In genomic region chr5:174690256-174690655, GRCh38 we compare ENCODE assay signal across 2 cellular contexts.
TF ChIP-seq lines count a peak whose summit lies in the region.

No MANE protein-coding gene starts in this region.

TF ChIP-seq in HEK293, 187 proteins besides CTCF, POLR2A, EP300 and RAD21 (continued from another document):
- TF ChIP-seq ZNF692 (tag by site-specific recombination; IDR thresholded peaks at IDR 0.05) (no peak), PRDM4 (tag by site-specific recombination; IDR thresholded peaks at IDR 0.05) (peak; percentile 22; the same call in 1 of the 2 replicates), TRIM28 (IDR thresholded peaks at IDR 0.05; ENCODE audit: borderline replicate concordance, low read length) (0 out of 2 replicates have a peak, but pooled peaks have one; percentile 33), ZFHX2 (tag by site-specific recombination; conservative IDR thresholded peaks at IDR 0.05) (no peak), GFI1B (tag by site-specific recombination; IDR thresholded peaks at IDR 0.05) (no peak), ZNF777 (tag by site-specific recombination; IDR thresholded peaks at IDR 0.05; ENCODE audit: borderline replicate concordance) (no peak), ZNF423 (tag by site-specific recombination; IDR thresholded peaks at IDR 0.05) (no peak)

TF ChIP-seq in HepG2, 621 proteins besides CTCF, POLR2A, EP300 and RAD21 (continued from another document):
- TF ChIP-seq HNF1B (CRISPR knock-in tag; IDR thresholded peaks at IDR 0.05) (no peak), MAX (IDR thresholded peaks at IDR 0.05) (no peak), SUZ12 (IDR thresholded peaks at IDR 0.05; ENCODE audit: low read depth, low read length) (no peak), ARID3A (IDR thresholded peaks at IDR 0.05; ENCODE audit: low read depth, low read length) (no peak), ZNF276 (CRISPR knock-in tag; IDR thresholded peaks at IDR 0.05; ENCODE audit: low read depth) (no peak), ZFP1 (CRISPR knock-in tag; IDR thresholded peaks at IDR 0.05) (no peak), ZNF883 (CRISPR knock-in tag; IDR thresholded peaks at IDR 0.05; ENCODE audit: not compliant biosample characterization) (no peak), ARNT (IDR thresholded peaks at IDR 0.05) (no peak), LCORL (IDR thresholded peaks at IDR 0.05) (no peak), LCORL (CRISPR knock-in tag; IDR thresholded peaks at IDR 0.05) (no peak), UBTF (CRISPR knock-in tag; IDR thresholded peaks at IDR 0.05) (no peak)
TF ChIP-seq in HepG2: peak in this region for 0.
